Comparison of ENCODE assay signal across 13 cellular contexts in the genomic region with DNA sequence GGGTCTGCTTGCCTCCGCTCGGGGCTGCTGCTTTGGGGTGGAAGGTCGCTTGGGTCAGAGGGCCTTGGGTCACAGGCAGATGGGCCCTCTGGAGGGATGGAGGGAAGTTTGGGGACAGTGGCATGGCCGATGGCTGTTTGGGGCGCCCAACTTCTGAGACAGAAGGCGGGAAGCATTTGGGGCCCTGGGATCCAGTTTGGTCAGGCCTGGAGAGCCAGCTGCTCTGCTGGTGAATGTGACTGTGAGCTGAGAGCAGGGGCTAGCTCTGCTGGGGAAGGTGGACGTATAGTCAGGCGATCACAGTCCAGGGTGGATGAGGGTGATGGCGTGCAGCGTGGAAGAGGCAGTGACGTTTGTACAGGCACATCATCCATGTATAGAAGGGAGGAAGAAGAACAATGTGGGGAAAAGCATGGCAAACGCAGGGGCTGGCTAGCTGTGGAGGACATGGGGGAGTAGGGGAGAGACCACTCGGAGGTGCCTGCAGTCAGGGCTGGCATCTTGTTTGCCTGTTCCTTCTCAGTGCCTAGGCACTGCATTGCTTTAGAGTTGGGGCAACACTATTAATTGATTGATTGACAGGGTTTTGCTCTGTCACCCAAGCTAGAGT. TPM values are rescaled to one million over a fixed set of nuclear protein-coding genes. Genes with fewer than 3 reads are reported as not detected.
"Had no signal": no experiment of that assay in that cellular context is flagged by ENCODE, and none has a peak within 500 bp of the region (broad histone marks: within the 10 kb centered on the region; RNA-seq: fewer than 3 reads in every experiment).

No MANE protein-coding gene starts in this region.

- H3K27ac ChIP-seq: ascending aorta, body of pancreas, SJSA1 had no signal

- H3K4me1 ChIP-seq: body of pancreas had no signal

- H3K9me3 Mint-ChIP-seq: activated CD4-positive, alpha-beta T cell treated with anti-CD3 and anti-CD28 coated beads, Interleukin-2, amount 10 ng/mL, durations not matched to agents 24 days and 14 days; activated naive CD4-positive, alpha-beta T cell treated with anti-CD3 and anti-CD28 coated beads, Interleukin-2, amount 50 U/mL, for 72 hours; activated naive CD8-positive, alpha-beta T cell treated with anti-CD3 and anti-CD28 coated beads, Interleukin-2, amount 50 U/mL, for 24 hours; activated T-cell treated with anti-CD3 and anti-CD28 coated beads, Interleukin-2, amount 50 U/mL, for 24 hours; T-helper 2 cell treated with Interferon-gamma antibody and Interleukin-4, amounts not matched to agents 5 μg/mL and 100 μg/mL, for 36 hours had no signal

- DNase-seq: activated naive CD8-positive, alpha-beta T cell treated with anti-CD3 and anti-CD28 coated beads, Interleukin-2, amount 50 U/mL, for 24 hours; NCI-H510A; NK-92 treated with Interleukin-12 subunit alpha and Interleukin-12 subunit beta, amount 100 ng/mL, for 24 hours had no signal

- H3K4me3 Mint-ChIP-seq: activated CD4-positive, alpha-beta T cell treated with anti-CD3 and anti-CD28 coated beads, Interleukin-2, amount 10 ng/mL, durations not matched to agents 24 days and 14 days; activated CD8-positive, alpha-beta memory T cell treated with anti-CD3 and anti-CD28 coated beads, Interleukin-2, amount 10 ng/mL, durations not matched to agents 7 days and 5 days; activated naive CD8-positive, alpha-beta T cell treated with anti-CD3 and anti-CD28 coated beads, Interleukin-2, amount 50 U/mL, for 24 hours; activated T-cell treated with anti-CD3 and anti-CD28 coated beads, Interleukin-2, amount 50 U/mL, for 24 hours; T-helper 2 cell treated with Interferon-gamma antibody and Interleukin-4, amounts not matched to agents 5 μg/mL and 100 μg/mL, for 36 hours had no signal

- H3K27me3 ChIP-seq: ascending aorta, body of pancreas, SJSA1 had no signal

- H3K4me3 ChIP-seq: ascending aorta, body of pancreas, K562, SJSA1 had no signal

- H3K36me3 Mint-ChIP-seq: activated CD8-positive, alpha-beta memory T cell treated with anti-CD3 and anti-CD28 coated beads, Interleukin-2, amount 10 ng/mL, durations not matched to agents 7 days and 5 days; activated naive CD4-positive, alpha-beta T cell treated with anti-CD3 and anti-CD28 coated beads, Interleukin-2, amount 50 U/mL, for 72 hours had no signal

- H3K36me3 ChIP-seq: ascending aorta, SJSA1 had no signal

- H3K27ac Mint-ChIP-seq: activated CD4-positive, alpha-beta T cell treated with anti-CD3 and anti-CD28 coated beads, Interleukin-2, amount 10 ng/mL, durations not matched to agents 24 days and 14 days; activated CD8-positive, alpha-beta memory T cell treated with anti-CD3 and anti-CD28 coated beads, Interleukin-2, amount 10 ng/mL, durations not matched to agents 7 days and 5 days; activated naive CD4-positive, alpha-beta T cell treated with anti-CD3 and anti-CD28 coated beads, Interleukin-2, amount 50 U/mL, for 72 hours; activated naive CD8-positive, alpha-beta T cell treated with anti-CD3 and anti-CD28 coated beads, Interleukin-2, amount 50 U/mL, for 24 hours; activated T-cell treated with anti-CD3 and anti-CD28 coated beads, Interleukin-2, amount 50 U/mL, for 24 hours; T-helper 2 cell treated with Interferon-gamma antibody and Interleukin-4, amounts not matched to agents 5 μg/mL and 100 μg/mL, for 36 hours had no signal

- H3K9me3 ChIP-seq: ascending aorta, body of pancreas, SJSA1 had no signal

RNA-seq across cellular contexts. Expression of gene TSPAN9, which starts 57.5 kb away (rescaled TPM):
- total RNA-seq: activated CD8-positive, alpha-beta memory T cell treated with anti-CD3 and anti-CD28 coated beads, Interleukin-2, amount 10 ng/mL, durations not matched to agents 7 days and 5 days; T-helper 1 cell treated with Interleukin-12 subunit alpha and Interleukin-12 subunit beta and Interleukin-4 antibody, amounts not matched to agents 30 ng/mL and 1 ng/mL, for 36 hours had no signal
